Comparison of ENCODE assay signal across 14 cellular contexts in genomic region chr7:130151591-130152269, GRCh38. TPM values are rescaled to one million over a fixed set of nuclear protein-coding genes. Genes with fewer than 3 reads are reported as not detected.
DNase-seq lines count a peak whose midpoint lies in the region; ATAC-seq, FAIRE-seq and TF ChIP-seq lines count a peak whose summit lies in the region.
"Had no signal": no experiment of that assay in that cellular context is flagged by ENCODE, and none has a peak within 500 bp of the region (broad histone marks: within the 10 kb centered on the region; RNA-seq: fewer than 3 reads in every experiment).

No MANE protein-coding gene starts in this region.

- no peak overlapping the region for H3K4me2 ChIP-seq in A549

- WGBS in A549 (ENCODE audit: missing lambda C conversion rate), result 94% methylated on average over 4 of the region's 4 CpGs

- POLR2A ChIA-PET in A549 (lab: Yijun Ruan, JAX), result interaction anchor here (0.7 kb wide), 1 partner anchor 853 kb away, joined by 6 read pairs; no protein-coding TSS in a partner anchor

- TF ChIP-seq POLR2A in A549 (IDR thresholded peaks at IDR 0.05; ENCODE audit: low read length) (no peak; the same call in 1 of the 2 replicates), GM12892 (IDR thresholded peaks at IDR 0.05; ENCODE audit: low read depth, low read length) (no peak)

- peaks cover 8% of the 10 kb centered on the region for H3K9me3 ChIP-seq in A549
- H3K9me3 ChIP-seq: suprapubic skin had no signal

- TF ChIP-seq CTCF in A549 (IDR thresholded peaks at IDR 0.05), result no peak
- no peak for TF ChIP-seq CTCF in fibroblast of mammary gland (conservative IDR thresholded peaks at IDR 0.05; ENCODE audit: control insufficient read depth, insufficient read depth, low read depth, low read length)

- H3K4me3 ChIP-seq in A549 (no peak overlapping the region), fibroblast of mammary gland (ENCODE audit: control insufficient read depth, low read depth, low read length) (no peak overlapping the region)
- H3K4me3 ChIP-seq: suprapubic skin had no signal

- intact Hi-C loops in cardiac septum (cut with DNase I), result no loop called here

- peak in 1 of 2 experiments; percentile 29 for DNase-seq in A549 (ENCODE audit: low read depth in 1 of 2, low spot score in 1 of 2)
- DNase-seq in GM12892 (ENCODE audit: insufficient read length), result no peak
- DNase-seq in activated CD4-positive, alpha-beta T cell treated with anti-CD3 and anti-CD28 coated beads, Interleukin-2, amount 50 U/mL, for 1 hour, result peak; percentile 31
- DNase-seq in fibroblast of mammary gland (ENCODE audit: low read depth), result peak; percentile 34
- DNase-seq in OCI-M2 (lab: John Stamatoyannopoulos, UW; ENCODE audit: unreplicated experiment), result no peak
- no peak for DNase-seq in NCI-H526 treated with DMSO at 0.1 percent for 48 hours (lab: John Stamatoyannopoulos, UW)
- no peak for DNase-seq in cardiac septum (ENCODE audit: low spot score)
- DNase-seq: left ventricle myocardium superior, NCI-H1105 treated with DMSO at 0.1 percent for 48 hours, RPMI8226 had no signal

- ATAC-seq in A549 (no peak), HG03196 (IDR thresholded peaks at IDR 0.05; ENCODE audit: unreplicated experiment) (no peak)
- ATAC-seq: left ventricle myocardium superior had no signal

- no peak for FAIRE-seq in A549 (lab: Jason Lieb, UNC)
- peak; percentile 92 for FAIRE-seq in GM12892 (lab: Jason Lieb, UNC)
- FAIRE-seq: endometrium had no signal

- H3K4me1 ChIP-seq in A549, result no peaks in the 10 kb centered on the region

- no peak for TF ChIP-seq EP300 in A549 (IDR thresholded peaks at IDR 0.05)

- TF ChIP-seq RAD21 in A549 (conservative IDR thresholded peaks at IDR 0.05 in 1 of 2, IDR thresholded peaks at IDR 0.05 in 1 of 2), result no peak

- H3K27ac ChIP-seq in A549, result no peak overlapping the region
- H3K27ac ChIP-seq: suprapubic skin had no signal

- CTCF ChIA-PET in A549 (lab: Yijun Ruan, JAX), result no interaction called here

TF ChIP-seq in A549, 52 proteins besides CTCF, POLR2A, EP300 and RAD21:
- TF ChIP-seq CEBPB (IDR thresholded peaks at IDR 0.05) (peak; percentile 14 to 52; a peak in 1 of 4 replicates), RFX5 (IDR thresholded peaks at IDR 0.05) (no peak), E2F6 (IDR thresholded peaks at IDR 0.05; ENCODE audit: borderline replicate concordance, low read depth) (no peak)
TF ChIP-seq in A549: peak in this region for 1.

RNA-seq across cellular contexts. Expression of gene TMEM209, which starts 53.5 kb away (rescaled TPM):
- polyA plus RNA-seq in A549 (2011; rRNA removed) (33.9 and 36.6 TPM in 2 replicates), A549 (2017; fragmentation: RNase III; extraction: RNeasy Plus Mini Kit Qiagen cat#74134 plus additional on column Dnase treatment) (12.8 to 13.3 TPM (median 12.8 TPM) in 3 replicates)
- 11.4 and 13.9 TPM in 2 replicates for polyA plus RNA-seq in A549 (2012; cell fraction: cytosol; rRNA removed)
- 10.8 and 14.5 TPM in 2 replicates for polyA plus RNA-seq in A549 (2012; cell fraction: nucleus; rRNA removed)
- polyA minus RNA-seq in A549 (2011; rRNA and poly(A)+ RNA removed), result 53.7 and 64.6 TPM in 2 replicates
- polyA plus RNA-seq in GM12892 (2012; ENCODE audit: missing spikeins), result 20.1 TPM
- 8.5 TPM for total RNA-seq in cardiac septum

RNA-seq across cellular contexts. Expression of gene SSMEM1, which starts 55.9 kb away (rescaled TPM):
- polyA plus RNA-seq in A549 (2011; rRNA removed) (not detected in 2 replicates), A549 (2017; fragmentation: RNase III; extraction: RNeasy Plus Mini Kit Qiagen cat#74134 plus additional on column Dnase treatment) (not detected in 3 replicates)
- not detected in 2 replicates for polyA plus RNA-seq in A549 (2012; cell fraction: cytosol; rRNA removed)
- polyA plus RNA-seq in A549 (2012; cell fraction: nucleus; rRNA removed), result not detected in 2 replicates
- not detected in 2 replicates for polyA minus RNA-seq in A549 (2011; rRNA and poly(A)+ RNA removed)
- polyA plus RNA-seq in GM12892 (2012; ENCODE audit: missing spikeins), result not detected
- not detected for total RNA-seq in cardiac septum
- total RNA-seq: activated T-helper 2 cell treated with anti-CD3 and anti-CD28 coated beads, Interferon-gamma antibody, Interleukin-2, Interleukin-4, amounts not matched to agents 10 μg/mL and 5 μg/mL and 100 μg/mL, durations not matched to agents 14 hours and 24 hours and 36 hours; left ventricle myocardium superior; suprapubic skin had no signal

Comparison
In these comparisons a context has a peak if more than half of its experiments do, and no peak if none do; other contexts are left out.
1. DNase-seq: peak in activated CD4-positive, alpha-beta T cell treated with anti-CD3 and anti-CD28 coated beads, Interleukin-2, amount 50 U/mL, for 1 hour (single experiment) and fibroblast of mammary gland (single experiment); none in GM12892 (single experiment), OCI-M2 (single experiment), NCI-H526 treated with DMSO at 0.1 percent for 48 hours (single experiment) and cardiac septum (single experiment).